Comparison of ENCODE assay signal across 9 cellular contexts in the genomic region with DNA sequence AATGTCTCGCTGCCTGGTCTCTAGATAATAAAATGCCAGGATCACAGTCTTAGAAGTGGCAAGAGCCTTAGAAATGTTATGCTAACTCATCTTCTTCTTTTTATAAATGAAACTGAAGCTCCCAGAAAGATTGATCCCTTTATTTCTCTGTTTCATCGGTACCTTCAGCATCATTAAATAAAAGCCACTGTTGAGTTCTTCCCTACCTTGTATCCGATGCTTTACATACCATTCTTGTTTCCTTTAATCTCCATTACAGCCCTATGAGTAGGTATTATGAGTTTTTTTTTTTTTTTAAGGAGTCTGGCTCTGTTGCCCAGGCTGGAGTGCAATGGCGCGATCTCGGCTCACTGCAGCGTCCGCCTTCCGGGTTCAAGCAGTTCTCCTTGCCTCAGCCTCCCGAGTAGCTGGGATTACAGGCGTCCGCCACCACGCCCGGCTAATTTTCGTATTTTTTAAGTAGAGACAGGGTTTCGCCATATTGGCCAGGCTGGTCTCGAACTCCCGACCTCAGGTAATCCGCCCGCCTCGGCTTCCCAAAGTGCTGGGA. TPM values are rescaled to one million over a fixed set of nuclear protein-coding genes. Genes with fewer than 3 reads are reported as not detected.
DNase-seq lines count a peak whose midpoint lies in the region; ATAC-seq and TF ChIP-seq lines count a peak whose summit lies in the region.
"Had no signal": no experiment of that assay in that cellular context is flagged by ENCODE, and none has a peak within 500 bp of the region (broad histone marks: within the 10 kb centered on the region; RNA-seq: fewer than 3 reads in every experiment).

No MANE protein-coding gene starts in this region.

- peaks cover 23% of the 10 kb centered on the region for H3K4me1 ChIP-seq in OCI-LY7 (ENCODE audit: insufficient read depth, low read length, poor library complexity, severe bottlenecking)
- peaks cover 10% of the 10 kb centered on the region for H3K4me1 ChIP-seq in endocrine pancreas (ENCODE audit: control insufficient read depth, insufficient read depth, low read length)
- peaks cover 64 to 69% of the 10 kb centered on the region in 2 experiments for H3K4me1 ChIP-seq in neutrophil (ENCODE audit: control insufficient read depth in 1 of 2, insufficient read depth in 1 of 2, low read depth in 1 of 2, low read length in 1 of 2)

- H3K27me3 ChIP-seq in endocrine pancreas (ENCODE audit: control insufficient read depth, insufficient read depth, low read length), result no peaks in the 10 kb centered on the region
- H3K27me3 ChIP-seq in neutrophil, result no peaks in the 10 kb centered on the region

- H4K20me1 ChIP-seq in OCI-LY7 (ENCODE audit: insufficient read depth, low read length), result no peaks in the 10 kb centered on the region

- H3K4me3 ChIP-seq in OCI-LY7 (ENCODE audit: low read depth, low read length, poor library complexity, severe bottlenecking), result peak overlapping the region; percentile 96
- H3K4me3 ChIP-seq in endocrine pancreas (ENCODE audit: control insufficient read depth, insufficient read depth, low read length), result peak overlapping the region; percentile 69
- H3K4me3 ChIP-seq in neutrophil (ENCODE audit: low read depth in 1 of 2, low read length in 1 of 2), result peak overlapping the region; percentile 97 to 100

- DNase-seq in CD14-positive monocyte (ENCODE audit: low spot score) (no peak), OCI-LY7 (ENCODE audit: low spot score) (no peak), KG1 (lab: John Stamatoyannopoulos, UW) (no peak), SW 1271 (lab: John Stamatoyannopoulos, UW) (no peak), GF-D8 (lab: John Stamatoyannopoulos, UW) (no peak)

- H3K36me3 ChIP-seq in OCI-LY7 (ENCODE audit: insufficient read depth, low read length), result peaks cover 3% of the 10 kb centered on the region; the same call in 1 of the 2 replicates
- no peaks in the 10 kb centered on the region for H3K36me3 ChIP-seq in endocrine pancreas (ENCODE audit: control insufficient read depth, insufficient read depth, low read length)
- peaks cover 7% of the 10 kb centered on the region for H3K36me3 ChIP-seq in neutrophil

- TF ChIP-seq CTCF in CD14-positive monocyte (IDR thresholded peaks at IDR 0.05) (no peak), OCI-LY7 (conservative IDR thresholded peaks at IDR 0.05; ENCODE audit: low read length) (no peak), neutrophil (IDR thresholded peaks at IDR 0.05) (no peak)

- intact Hi-C loops in CD14-positive monocyte (cut with micrococcal nuclease), result loop anchor here (5.0 to 10.0 kb wide), 3 partner anchors 116 to 126 kb away; a partner anchor contains a TSS
- intact Hi-C loops in OCI-LY7 (cut with micrococcal nuclease; ENCODE audit: unreplicated experiment), result no loop called here

- peaks cover 46% of the 10 kb centered on the region for H3K4me1 Mint-ChIP-seq in CD14-positive monocyte

- H3K4me3 Mint-ChIP-seq in CD14-positive monocyte, result peak overlapping the region; percentile 96 to 97

- H3K79me2 ChIP-seq in OCI-LY7 (ENCODE audit: insufficient read depth, low read depth, low read length), result peaks cover 4% of the 10 kb centered on the region; the same call in 1 of the 2 replicates

- POLR2A ChIA-PET in OCI-LY7 (lab: Charles Lee), result interaction anchor here (0.7 to 1.7 kb wide), 5 partner anchors 11 to 134 kb away, joined by 3 to 10 read pairs (median 4); no protein-coding TSS in a partner anchor

- CTCF ChIA-PET in OCI-LY7 (lab: Charles Lee; ENCODE audit: unreplicated experiment), result interaction anchor here (0.6 to 1.5 kb wide), 7 partner anchors 107 to 242 kb away, joined by 3 to 4 read pairs (median 3); a partner anchor contains a TSS

- peak overlapping the region; percentile 30 to 94 (median 81) for H3K27ac Mint-ChIP-seq in CD14-positive monocyte

- H3K9me3 ChIP-seq in OCI-LY7 (ENCODE audit: low read length), result no peaks in the 10 kb centered on the region
- H3K9me3 ChIP-seq in endocrine pancreas (ENCODE audit: control insufficient read depth, low read length), result no peaks in the 10 kb centered on the region
- H3K9me3 ChIP-seq in neutrophil, result no peaks in the 10 kb centered on the region

- H3K9me2 ChIP-seq in OCI-LY7 (ENCODE audit: insufficient read depth, low read length), result no peaks in the 10 kb centered on the region

- peaks cover 5 to 8% (median 7%) of the 10 kb centered on the region in 3 donors for H3K27me3 Mint-ChIP-seq in CD14-positive monocyte (ENCODE audit: low read depth in 3 of 3)

- no peak for ATAC-seq in GM21576 (IDR thresholded peaks at IDR 0.05; ENCODE audit: unreplicated experiment)

- peaks cover 6 to 11% of the 10 kb centered on the region in 2 donors for H3K36me3 Mint-ChIP-seq in CD14-positive monocyte

- peaks cover 0 to 2% (median 0%) of the 10 kb centered on the region in 7 donors for H3K9me3 Mint-ChIP-seq in CD14-positive monocyte

- H3K9ac ChIP-seq in endocrine pancreas (ENCODE audit: control insufficient read depth, insufficient read depth, low read length), result peak overlapping the region; percentile 96

- H2AFZ ChIP-seq in OCI-LY7 (ENCODE audit: low read length), result peak overlapping the region; percentile 99

- H3K27ac ChIP-seq in OCI-LY7 (ENCODE audit: low read depth, low read length, poor library complexity, severe bottlenecking) (no peak overlapping the region), neutrophil (peak overlapping the region; percentile 85)

- peak overlapping the region; percentile 88 for H3K4me2 ChIP-seq in OCI-LY7 (ENCODE audit: low read length)

- no TSS peak for BruUV-seq in OCI-LY7 (replicated peaks; lab: Mats Ljungman, UMichigan)

RNA-seq across cellular contexts. Expression of a gene that starts 0.8 kb away (rescaled TPM):
- 1 to 10 TPM; 6.2 to 7.7 TPM for polyA plus RNA-seq in CD14-positive monocyte
- total RNA-seq in OCI-LY7 (2014; rRNA removed; shearing (Covaris generic)), result 18.1 and 28.5 TPM in 2 replicates
- 24.8 and 27.2 TPM in 2 replicates for total RNA-seq in OCI-LY7 (2022)

RNA-seq across cellular contexts. Expression of a gene that starts 13.0 kb away (rescaled TPM):
- polyA plus RNA-seq in CD14-positive monocyte, result not detected
- total RNA-seq in OCI-LY7 (2014; rRNA removed; shearing (Covaris generic)), result not detected in 2 replicates
- not detected in 2 replicates for total RNA-seq in OCI-LY7 (2022)
- total RNA-seq: lung microvascular endothelial cell had no signal

RNA-seq across cellular contexts. Expression of a gene that starts 34.3 kb away (rescaled TPM):
- not detected for polyA plus RNA-seq in CD14-positive monocyte
- total RNA-seq in OCI-LY7 (2014; rRNA removed; shearing (Covaris generic)), result not detected in 2 replicates
- not detected in 2 replicates for total RNA-seq in OCI-LY7 (2022)
- total RNA-seq: lung microvascular endothelial cell had no signal
